7 cellular contexts compared by ENCODE assay signal in the genomic region with DNA sequence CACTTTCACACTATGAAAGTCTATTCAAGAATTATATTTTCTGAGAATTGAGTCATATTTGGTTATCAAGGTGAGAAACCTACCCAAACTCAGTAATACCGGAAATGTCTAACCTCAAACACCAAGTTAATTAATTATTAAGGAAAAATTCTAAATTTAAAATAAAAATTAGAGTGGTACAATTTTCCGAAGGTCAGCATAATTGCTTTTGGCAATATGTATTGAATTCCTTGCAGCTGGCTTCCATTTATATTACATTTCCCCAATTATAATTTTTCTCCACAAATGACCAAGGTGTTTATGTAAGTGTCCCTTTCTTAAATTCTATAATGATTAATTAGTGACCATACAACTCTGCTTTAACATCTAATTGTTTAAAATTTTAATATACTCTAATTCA.
"Had no signal": no experiment of that assay in that cellular context is flagged by ENCODE, and none has a peak within 500 bp of the region (broad histone marks: within the 10 kb centered on the region; RNA-seq: fewer than 3 reads in every experiment).

No MANE protein-coding gene starts in this region.

- H3K4me3 ChIP-seq: GM12878 had no signal

- ATAC-seq: GM12878 had no signal

- FAIRE-seq: GM12878, GM12891, GM12892, GM18507, GM19239 had no signal

- DNase-seq: GDM1, GF-D8 had no signal
